Comparison of ENCODE assay signal across 14 cellular contexts in genomic region chr1:27980216-27980820, GRCh38. TPM values are rescaled to one million over a fixed set of nuclear protein-coding genes. Genes with fewer than 3 reads are reported as not detected.
"Had no signal": no experiment of that assay in that cellular context is flagged by ENCODE, and none has a peak within 500 bp of the region (broad histone marks: within the 10 kb centered on the region; RNA-seq: fewer than 3 reads in every experiment).

No MANE protein-coding gene starts in this region.

- H3K4me2 ChIP-seq: hepatocyte had no signal

- H3K9me3 ChIP-seq: ascending aorta, prostate gland, transverse colon had no signal

- H3K27ac ChIP-seq: cardiac muscle cell, coronary artery, hepatocyte, prostate gland, transverse colon had no signal

- H3K27me3 ChIP-seq: ascending aorta, cardiac muscle cell, hepatocyte, transverse colon had no signal

- H3K4me1 ChIP-seq: ascending aorta, prostate gland had no signal

- DNase-seq: activated CD4-positive, alpha-beta T cell treated with anti-CD3 and anti-CD28 coated beads, Interleukin-2, amount 50 U/mL, for 48 hours; activated gamma-delta T cell; activated naive CD8-positive, alpha-beta T cell treated with anti-CD3 and anti-CD28 coated beads, Interleukin-2, amount 10 ng/mL, durations not matched to agents 7 days and 5 days; activated T-cell treated with anti-CD3 and anti-CD28 coated beads, Interleukin-2, amount 50 U/mL, for 48 hours; effector CD8-positive, alpha-beta T cell; stimulated activated CD4-positive, alpha-beta T cell treated with anti-CD3 and anti-CD28 coated beads, Interleukin-12 subunit alpha, Interleukin-12 subunit beta, amount 100 ng/mL, for 4 hours; T-helper 17 cell; transverse colon had no signal

- H3K36me3 ChIP-seq: prostate gland had no signal

- H3K4me3 ChIP-seq: ascending aorta, cardiac muscle cell, coronary artery, hepatocyte, lung, prostate gland, transverse colon had no signal

- H2AFZ ChIP-seq: hepatocyte had no signal

- H3K79me2 ChIP-seq: hepatocyte had no signal

RNA-seq across cellular contexts. Expression of gene SMPDL3B, which starts 45.5 kb away (rescaled TPM):
- total RNA-seq: ascending aorta, T-helper 17 cell had no signal
